In the genomic region with DNA sequence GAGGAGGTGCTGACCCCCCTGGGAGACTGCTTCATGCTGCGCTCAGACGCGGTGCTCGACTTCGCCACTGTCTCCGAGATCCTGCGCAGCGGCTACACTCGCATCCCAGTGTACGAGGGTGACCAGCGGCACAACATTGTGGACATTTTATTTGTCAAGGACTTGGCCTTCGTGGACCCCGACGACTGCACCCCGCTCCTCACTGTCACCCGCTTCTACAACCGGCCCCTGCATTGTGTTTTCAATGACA, we compare ENCODE assay signal across 13 cellular contexts. TPM values are rescaled to one million over a fixed set of nuclear protein-coding genes. Genes with fewer than 3 reads are reported as not detected.
A peak's percentile ranks its signal among the peaks of the same experiment; 100 is the strongest.
DNase-seq lines count a peak whose midpoint lies in the region; ATAC-seq and TF ChIP-seq lines count a peak whose summit lies in the region.
"Had no signal": no experiment of that assay in that cellular context is flagged by ENCODE, and none has a peak within 500 bp of the region (broad histone marks: within the 10 kb centered on the region; RNA-seq: fewer than 3 reads in every experiment).

No MANE protein-coding gene starts in this region.

- H3K27me3 Mint-ChIP-seq in CD8-positive, alpha-beta memory T cell = peaks cover 21 to 67% of the 10 kb centered on the region in 2 donors
- peaks cover 53 to 68% of the 10 kb centered on the region in 2 donors for H3K27me3 Mint-ChIP-seq in effector memory CD8-positive, alpha-beta T cell
- peaks cover 92% of the 10 kb centered on the region for H3K27me3 Mint-ChIP-seq in nephron progenitor cell (ENCODE audit: low read depth, poor library complexity)

- ATAC-seq in effector memory CD8-positive, alpha-beta T cell (replicated peaks) = no peak
- no peak for ATAC-seq in HG03175 (IDR thresholded peaks at IDR 0.05; ENCODE audit: unreplicated experiment)
- ATAC-seq in GM18907 (IDR thresholded peaks at IDR 0.05; ENCODE audit: unreplicated experiment) = no peak

- H3K4me3 Mint-ChIP-seq in CD8-positive, alpha-beta memory T cell = peak overlapping the region in 6 of 7 donors; percentile 13 to 81 (median 44)
- peak overlapping the region; percentile 4 to 43 for H3K4me3 Mint-ChIP-seq in effector memory CD8-positive, alpha-beta T cell
- H3K4me3 Mint-ChIP-seq in nephron progenitor cell = peak overlapping the region; percentile 68

- no peaks in the 10 kb centered on the region for H3K36me3 Mint-ChIP-seq in CD8-positive, alpha-beta memory T cell
- H3K36me3 Mint-ChIP-seq in effector memory CD8-positive, alpha-beta T cell (ENCODE audit: insufficient read depth) = no peaks in the 10 kb centered on the region
- no peaks in the 10 kb centered on the region for H3K36me3 Mint-ChIP-seq in nephron progenitor cell (ENCODE audit: low read depth)
- H3K36me3 Mint-ChIP-seq: CD4-positive, CD25-positive, alpha-beta regulatory T cell had no signal

- H3K9me3 ChIP-seq in CD8-positive, alpha-beta memory T cell (ENCODE audit: low read length) = no peaks in the 10 kb centered on the region
- H3K9me3 ChIP-seq in HUES6 (ENCODE audit: control insufficient read depth, insufficient read depth, low read depth, low read length) = no peaks in the 10 kb centered on the region
- H3K9me3 ChIP-seq: ascending aorta, heart left ventricle, prostate gland had no signal

- TF ChIP-seq CTCF in nephron progenitor cell (IDR thresholded peaks at IDR 0.05) = no peak

- no peak for DNase-seq in CD8-positive, alpha-beta memory T cell
- no peak for DNase-seq in effector memory CD8-positive, alpha-beta T cell
- no peak for DNase-seq in nephron progenitor cell
- no peak for DNase-seq in NCI-H748 treated with DMSO at 0.1 percent for 48 hours (lab: John Stamatoyannopoulos, UW)
- DNase-seq: CD4-positive, CD25-positive, alpha-beta regulatory T cell; stimulated activated naive CD4-positive, alpha-beta T cell treated with Interleukin-2 at 50 U/mL for 16 hours had no signal

- H3K27ac ChIP-seq in CD8-positive, alpha-beta memory T cell (ENCODE audit: low read depth, low read length) = no peak overlapping the region
- no peak overlapping the region for H3K27ac ChIP-seq in HUES6 (ENCODE audit: low read depth, low read length)
- H3K27ac ChIP-seq: ascending aorta, heart left ventricle had no signal

- H3K9me3 Mint-ChIP-seq in CD8-positive, alpha-beta memory T cell = peaks cover 0 to 3% (median 0%) of the 10 kb centered on the region in 5 donors
- no peaks in the 10 kb centered on the region for H3K9me3 Mint-ChIP-seq in effector memory CD8-positive, alpha-beta T cell
- peaks cover 7% of the 10 kb centered on the region for H3K9me3 Mint-ChIP-seq in nephron progenitor cell
- H3K9me3 Mint-ChIP-seq: T-helper 2 cell treated with Interferon-gamma antibody and Interleukin-4, amounts not matched to agents 5 μg/mL and 100 μg/mL, for 36 hours had no signal

- H3K4me1 ChIP-seq in CD8-positive, alpha-beta memory T cell (ENCODE audit: insufficient read depth, low read length) = no peaks in the 10 kb centered on the region
- no peaks in the 10 kb centered on the region for H3K4me1 ChIP-seq in HUES6 (ENCODE audit: control insufficient read depth, insufficient read depth, low read length)
- H3K4me1 ChIP-seq: prostate gland had no signal

- POLR2A ChIA-PET in CD8-positive, alpha-beta memory T cell (lab: Charles Lee) = no interaction called here

- no peak overlapping the region for H3K4me3 ChIP-seq in CD8-positive, alpha-beta memory T cell (ENCODE audit: low read length)
- H3K4me3 ChIP-seq in HUES6 (ENCODE audit: low read depth, low read length) = peak overlapping the region; percentile 58

- CTCF ChIA-PET in CD8-positive, alpha-beta memory T cell (lab: Charles Lee) = no interaction called here

- H3K27ac Mint-ChIP-seq in CD8-positive, alpha-beta memory T cell = no peak overlapping the region
- H3K27ac Mint-ChIP-seq in effector memory CD8-positive, alpha-beta T cell = no peak overlapping the region
- H3K27ac Mint-ChIP-seq in nephron progenitor cell = no peak overlapping the region
- H3K27ac Mint-ChIP-seq: CD4-positive, CD25-positive, alpha-beta regulatory T cell; T-helper 2 cell treated with Interferon-gamma antibody and Interleukin-4, amounts not matched to agents 5 μg/mL and 100 μg/mL, for 36 hours had no signal

- H3K27me3 ChIP-seq in CD8-positive, alpha-beta memory T cell (ENCODE audit: insufficient read depth, low read length, poor library complexity, severe bottlenecking) = no peaks in the 10 kb centered on the region
- H3K27me3 ChIP-seq in HUES6 (ENCODE audit: control insufficient read depth, insufficient read depth, low read length) = peaks cover 59% of the 10 kb centered on the region
- H3K27me3 ChIP-seq: ascending aorta had no signal

- H3K36me3 ChIP-seq in CD8-positive, alpha-beta memory T cell (ENCODE audit: insufficient read depth, low read length) = no peaks in the 10 kb centered on the region
- H3K36me3 ChIP-seq in HUES6 (ENCODE audit: control insufficient read depth, insufficient read depth, low read length) = no peaks in the 10 kb centered on the region
- H3K36me3 ChIP-seq: ascending aorta, heart left ventricle, prostate gland had no signal

- no peak overlapping the region for H3K9ac ChIP-seq in HUES6 (ENCODE audit: low read length)

- H3K4me1 Mint-ChIP-seq in CD8-positive, alpha-beta memory T cell = peaks cover 9 to 15% (median 10%) of the 10 kb centered on the region in 3 donors
- H3K4me1 Mint-ChIP-seq in effector memory CD8-positive, alpha-beta T cell (ENCODE audit: low read depth in 2 of 2) = peaks cover 0 to 2% of the 10 kb centered on the region in 2 donors
- peaks cover 7% of the 10 kb centered on the region for H3K4me1 Mint-ChIP-seq in nephron progenitor cell

RNA-seq across cellular contexts. Expression of gene CNNM1, which starts 1.4 kb away (rescaled TPM):
- under 1 TPM; 0.11 to 0.16 TPM for total RNA-seq in CD8-positive, alpha-beta memory T cell
- polyA plus RNA-seq in CD8-positive, alpha-beta memory T cell = not detected
- total RNA-seq: ascending aorta; CD4-positive, CD25-positive, alpha-beta regulatory T cell had no signal
